ENCODE assay signal across 9 cellular contexts in the genomic region with DNA sequence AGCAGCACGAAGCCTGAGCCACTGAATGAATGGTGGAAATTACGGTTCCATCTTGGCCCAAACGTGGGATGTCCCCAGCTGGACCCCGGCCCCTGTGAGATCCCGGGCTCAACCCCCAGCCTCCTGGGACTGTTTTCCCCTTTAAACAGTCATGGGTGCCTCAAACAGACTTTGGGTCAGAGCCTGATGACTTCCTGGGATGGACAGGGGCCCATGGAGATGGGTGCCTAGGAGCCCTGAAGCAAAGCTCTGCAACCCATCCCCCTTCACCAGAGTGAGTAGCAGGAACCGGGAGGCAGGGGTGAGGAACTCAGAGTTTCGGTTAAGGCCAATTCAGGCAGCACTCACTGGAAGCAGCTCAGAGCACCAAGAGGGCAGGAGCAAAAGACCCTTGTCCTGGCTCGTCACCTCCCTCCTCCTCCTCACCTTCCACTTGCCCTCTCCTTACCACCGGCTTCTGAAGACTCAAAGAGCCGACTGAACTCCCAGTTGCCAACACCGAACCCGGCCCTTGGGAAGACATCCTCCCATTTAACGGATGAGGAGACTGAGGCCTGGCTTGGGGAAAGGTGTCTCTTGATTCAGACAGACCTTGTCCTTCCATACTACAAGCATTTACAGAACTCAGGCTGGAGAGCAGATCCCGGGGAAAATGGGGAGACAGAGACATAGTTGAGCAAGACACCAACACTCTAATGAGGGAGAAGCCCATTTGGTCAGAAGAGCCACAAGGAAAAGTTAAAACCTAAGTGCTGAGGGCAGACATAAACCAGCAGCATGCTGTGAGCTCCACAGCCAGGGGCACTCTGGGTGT. TPM values are rescaled to one million over a fixed set of nuclear protein-coding genes. Genes with fewer than 3 reads are reported as not detected.
A peak's percentile ranks its signal among the peaks of the same experiment; 100 is the strongest.
DNase-seq lines count a peak whose midpoint lies in the region; ATAC-seq and TF ChIP-seq lines count a peak whose summit lies in the region.
"Had no signal": no experiment of that assay in that cellular context is flagged by ENCODE, and none has a peak within 500 bp of the region (broad histone marks: within the 10 kb centered on the region; RNA-seq: fewer than 3 reads in every experiment).

No MANE protein-coding gene starts in this region.

- ATAC-seq in HG03045 (IDR thresholded peaks at IDR 0.05; ENCODE audit: unreplicated experiment): no peak
- ATAC-seq in HG03378 (IDR thresholded peaks at IDR 0.05; ENCODE audit: unreplicated experiment): no peak

- H3K9me3 ChIP-seq in BLaER1: no peaks in the 10 kb centered on the region
- H3K9me3 ChIP-seq in NT2/D1 (ENCODE audit: insufficient read depth, low read length): no peaks in the 10 kb centered on the region
- no peaks in the 10 kb centered on the region for H3K9me3 ChIP-seq in duodenal mucosa (ENCODE audit: control insufficient read depth in 1 of 2, low read length in 2 of 2)

- H3K27ac ChIP-seq in BLaER1: peak overlapping the region; percentile 98
- no peak overlapping the region for H3K27ac ChIP-seq in duodenal mucosa (ENCODE audit: low read depth, low read length)

- H3K4me3 ChIP-seq in BLaER1 (peak overlapping the region; percentile 100), NT2/D1 (ENCODE audit: insufficient read length, low read depth) (peak overlapping the region; percentile 75), duodenal mucosa (ENCODE audit: low read depth in 1 of 2, low read length in 2 of 2) (peak overlapping the region; percentile 50)

- no peaks in the 10 kb centered on the region for H3K36me3 Mint-ChIP-seq in neural crest cell (ENCODE audit: low read depth)

- peaks cover 42% of the 10 kb centered on the region for H3K36me3 ChIP-seq in BLaER1
- H3K36me3 ChIP-seq in NT2/D1 (ENCODE audit: insufficient read depth, insufficient read length, low read length): peaks cover 45% of the 10 kb centered on the region
- no peaks in the 10 kb centered on the region for H3K36me3 ChIP-seq in duodenal mucosa (ENCODE audit: control insufficient read depth in 1 of 2, insufficient read depth in 2 of 2, low read length in 2 of 2)

- peaks cover 80% of the 10 kb centered on the region for H3K4me1 ChIP-seq in BLaER1
- peaks cover 32% of the 10 kb centered on the region for H3K4me1 ChIP-seq in NT2/D1 (ENCODE audit: insufficient read depth, insufficient read length)
- peaks cover 25 to 46% of the 10 kb centered on the region in 2 donors for H3K4me1 ChIP-seq in duodenal mucosa (ENCODE audit: control insufficient read depth in 1 of 2, insufficient read depth in 2 of 2, low read length in 2 of 2)

- peaks cover 67% of the 10 kb centered on the region for H4K20me1 ChIP-seq in BLaER1

- no peak for DNase-seq in NT2/D1 (ENCODE audit: low read depth, low spot score)
- DNase-seq in neural crest cell (ENCODE audit: low read depth, low spot score): no peak
- no peak for DNase-seq in HT-29 (ENCODE audit: low spot score)
- DNase-seq in SIG-M5 (lab: John Stamatoyannopoulos, UW): no peak
- DNase-seq: stimulated activated CD4-positive, alpha-beta T cell treated with anti-CD3 and anti-CD28 coated beads, Interleukin-4, amount 100 ng/mL, for 4 hours had no signal

- no peaks in the 10 kb centered on the region for H3K9me3 Mint-ChIP-seq in neural crest cell

- peak overlapping the region; percentile 100 for H3K4me2 ChIP-seq in BLaER1

- TF ChIP-seq CTCF in neural crest cell (conservative IDR thresholded peaks at IDR 0.05): no peak

- H3K27me3 ChIP-seq in BLaER1: no peaks in the 10 kb centered on the region
- peaks cover 10% of the 10 kb centered on the region for H3K27me3 ChIP-seq in NT2/D1 (ENCODE audit: insufficient read depth, insufficient read length)
- H3K27me3 ChIP-seq in duodenal mucosa (ENCODE audit: control insufficient read depth in 1 of 2, insufficient read depth in 2 of 2, low read length in 2 of 2): no peaks in the 10 kb centered on the region

- peak overlapping the region; percentile 97 for H3K4me3 Mint-ChIP-seq in neural crest cell

- H3K4me1 Mint-ChIP-seq in neural crest cell: peaks cover 50% of the 10 kb centered on the region

- H3K9ac ChIP-seq in BLaER1 (peak overlapping the region; percentile 99), NT2/D1 (ENCODE audit: insufficient read length, low read depth) (peak overlapping the region; percentile 91), duodenal mucosa (ENCODE audit: low read depth in 1 of 2, low read length in 2 of 2) (peak overlapping the region in 1 of 2 donors; percentile 43)

- H3K27me3 Mint-ChIP-seq in neural crest cell (ENCODE audit: low read depth): peaks cover 14% of the 10 kb centered on the region

- peak overlapping the region; percentile 0 for H3K27ac Mint-ChIP-seq in neural crest cell (ENCODE audit: unreplicated experiment)

RNA-seq across cellular contexts. Expression of gene TLDC2, which starts 14.9 kb away (rescaled TPM):
- total RNA-seq in neural crest cell: not detected in 2 replicates
- 0.25 and 0.89 TPM in 2 replicates for total RNA-seq in HT-29 (2014; rRNA removed; shearing (Covaris generic))

Comparison
In these comparisons a context has a peak if more than half of its experiments do, and no peak if none do; other contexts are left out.
1. H3K4me3 ChIP-seq: peak in every context shown above with its lines; median percentile 100 in BLaER1; 75 in NT2/D1; 50 in duodenal mucosa.